ENCODE assay signal across 2 cellular contexts in genomic region chr3:80676869-80677268, GRCh38.
TF ChIP-seq lines count a peak whose summit lies in the region.

No MANE protein-coding gene starts in this region.

TF ChIP-seq in SK-N-SH, 30 proteins besides CTCF, POLR2A, EP300 and RAD21 (continued from another document):
- TF ChIP-seq ZBTB33 (IDR thresholded peaks at IDR 0.05; ENCODE audit: borderline replicate concordance, low read depth) (no peak), CHD2 (IDR thresholded peaks at IDR 0.05; ENCODE audit: low read length, partially characterized antibody) (no peak), IRF3 (IDR thresholded peaks at IDR 0.05; ENCODE audit: low read depth, low read length) (no peak), NRF1 (IDR thresholded peaks at IDR 0.05; ENCODE audit: low read depth, low read length) (no peak), FOXM1 (IDR thresholded peaks at IDR 0.05; ENCODE audit: low read depth) (no peak), GABPA (IDR thresholded peaks at IDR 0.05; ENCODE audit: low read depth) (no peak), NFIC (IDR thresholded peaks at IDR 0.05; ENCODE audit: borderline replicate concordance) (no peak), FOSL2 (IDR thresholded peaks at IDR 0.05; ENCODE audit: borderline replicate concordance, low read depth) (no peak)
- TF ChIP-seq, protein P1, sequence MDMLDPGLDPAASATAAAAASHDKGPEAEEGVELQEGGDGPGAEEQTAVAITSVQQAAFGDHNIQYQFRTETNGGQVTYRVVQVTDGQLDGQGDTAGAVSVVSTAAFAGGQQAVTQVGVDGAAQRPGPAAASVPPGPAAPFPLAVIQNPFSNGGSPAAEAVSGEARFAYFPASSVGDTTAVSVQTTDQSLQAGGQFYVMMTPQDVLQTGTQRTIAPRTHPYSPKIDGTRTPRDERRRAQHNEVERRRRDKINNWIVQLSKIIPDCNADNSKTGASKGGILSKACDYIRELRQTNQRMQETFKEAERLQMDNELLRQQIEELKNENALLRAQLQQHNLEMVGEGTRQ (IDR thresholded peaks at IDR 0.05; ENCODE audit: borderline replicate concordance, low read depth, low read length) = no peak

TF ChIP-seq in SK-N-SH treated with all-trans-retinoic acid at 6 μM for 48 hours, 23 proteins besides CTCF, POLR2A, EP300 and RAD21 (continued from another document):
- TF ChIP-seq GLIS3 (CRISPR knock-in tag; IDR thresholded peaks at IDR 0.05) (no peak), SNAI2 (CRISPR knock-in tag; IDR thresholded peaks at IDR 0.05) (no peak)
